Comparison of ENCODE assay signal across 22 cellular contexts in the genomic region with DNA sequence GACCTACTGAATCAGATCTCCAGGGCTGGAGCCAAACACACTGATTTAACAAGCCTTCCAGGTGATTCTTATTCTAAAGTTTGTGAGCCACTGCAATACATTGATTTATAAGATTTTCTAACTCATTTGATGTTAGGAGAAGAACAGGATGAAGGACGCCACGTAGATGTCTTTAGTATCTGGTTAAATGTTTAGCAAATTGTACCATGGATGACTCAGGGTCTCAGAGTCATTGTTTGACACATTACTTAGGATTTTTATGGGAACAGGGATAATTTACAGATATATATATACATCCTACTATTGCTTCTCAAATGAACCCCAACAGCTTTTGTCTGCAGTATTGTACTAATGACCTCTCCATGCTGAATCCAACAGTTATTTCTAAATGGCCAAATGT.
A peak's percentile ranks its signal among the peaks of the same experiment; 100 is the strongest.
DNase-seq lines count a peak whose midpoint lies in the region; ATAC-seq lines count a peak whose summit lies in the region.
"Had no signal": no experiment of that assay in that cellular context is flagged by ENCODE, and none has a peak within 500 bp of the region (broad histone marks: within the 10 kb centered on the region; RNA-seq: fewer than 3 reads in every experiment).

No MANE protein-coding gene starts in this region.

- H3K36me3 ChIP-seq in SJSA1 = no peaks in the 10 kb centered on the region
- H3K36me3 ChIP-seq: BLaER1, MG63 had no signal

- H3K9me3 ChIP-seq in SJSA1 (replicated peaks) = no peaks in the 10 kb centered on the region
- H3K9me3 ChIP-seq: MG63 had no signal

- H3K4me3 ChIP-seq in SJSA1 = no peak overlapping the region
- H3K4me3 ChIP-seq in skeletal muscle cell (ENCODE audit: low read depth, low read length) = no peak overlapping the region
- H3K4me3 ChIP-seq: BLaER1, GM12878, MG63 had no signal

- no peak for ATAC-seq in GM19452 (IDR thresholded peaks at IDR 0.05; ENCODE audit: unreplicated experiment)
- no peak for ATAC-seq in GM21423 (IDR thresholded peaks at IDR 0.05; ENCODE audit: unreplicated experiment)
- ATAC-seq: GM12878, Panc1 had no signal

- H3K27me3 ChIP-seq in SJSA1 (replicated peaks) = no peaks in the 10 kb centered on the region
- H3K27me3 ChIP-seq: BLaER1, MG63 had no signal

- H3K27ac ChIP-seq in SJSA1 = peak overlapping the region; percentile 57
- H3K27ac ChIP-seq: BLaER1, RWPE1 had no signal

- DNase-seq in EH (ENCODE audit: low read depth) (peak; percentile 60), HCEC 1CT (peak; percentile 50), SJSA1 (ENCODE audit: low read depth in 1 of 2, low spot score in 2 of 2) (peak in 1 of 2 experiments; percentile 34), skeletal muscle cell (ENCODE audit: low read depth) (peak; percentile 8)
- DNase-seq in effector CD8-positive, alpha-beta T cell (lab: John Stamatoyannopoulos, UW) = no peak
- DNase-seq: CD4-positive, alpha-beta T cell; GDM1; KBM-7; MG63; NCI-H1417; NCI-H1694; NCI-H2029 treated with DMSO at 0.1 percent for 48 hours; NCI-H446 treated with DMSO at 0.1 percent for 48 hours; NCI-H526; SHP77; SW 1271 had no signal

- peaks cover 37% of the 10 kb centered on the region for H3K4me1 ChIP-seq in SJSA1 (replicated peaks)
